Comparison of ENCODE assay signal across 1 cellular context in genomic region chr16:2939968-2940367, GRCh38.
A peak's percentile ranks its signal among the peaks of the same experiment; 100 is the strongest.
TF ChIP-seq lines count a peak whose summit lies in the region.

No MANE protein-coding gene starts in this region.

TF ChIP-seq in HepG2, 621 proteins besides CTCF, POLR2A, EP300 and RAD21:
- peak; percentile 59 to 77 for TF ChIP-seq MAFK (conservative IDR thresholded peaks at IDR 0.05 in 1 of 2, IDR thresholded peaks at IDR 0.05 in 1 of 2; ENCODE audit: low read length in 2 of 2)
- TF ChIP-seq HCFC1 (IDR thresholded peaks at IDR 0.05; ENCODE audit: low read depth, low read length) = no peak
- peak; percentile 55 for TF ChIP-seq MAFF (IDR thresholded peaks at IDR 0.05; ENCODE audit: low read depth, low read length)
